Comparison of ENCODE assay signal across 12 cellular contexts in the genomic region with DNA sequence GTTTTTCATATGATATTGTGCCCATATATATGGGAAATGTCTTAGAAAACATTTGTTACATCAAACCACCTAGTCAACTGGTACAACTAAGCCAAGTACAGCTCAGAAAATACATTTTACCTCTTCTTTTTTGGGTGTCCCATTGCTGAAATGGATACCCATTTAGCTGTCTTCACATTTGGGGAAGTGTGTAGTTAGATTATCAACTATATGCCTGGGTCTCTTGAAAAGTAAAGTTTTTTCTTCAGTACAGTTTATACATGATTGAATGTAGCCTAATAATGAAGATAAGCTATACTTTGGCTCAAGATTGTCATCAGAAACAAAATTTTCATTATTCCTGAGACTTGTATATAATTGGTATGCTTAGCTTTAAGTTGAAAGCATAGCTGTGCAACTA. TPM values are rescaled to one million over a fixed set of nuclear protein-coding genes. Genes with fewer than 3 reads are reported as not detected.
DNase-seq lines count a peak whose midpoint lies in the region; ATAC-seq, FAIRE-seq and TF ChIP-seq lines count a peak whose summit lies in the region.
"Had no signal": no experiment of that assay in that cellular context is flagged by ENCODE, and none has a peak within 500 bp of the region (broad histone marks: within the 10 kb centered on the region; RNA-seq: fewer than 3 reads in every experiment).

No MANE protein-coding gene starts in this region.

- no peak overlapping the region for H3K27ac ChIP-seq in GM12878 (ENCODE audit: control insufficient read depth, insufficient read depth)
- no peak overlapping the region for H3K27ac ChIP-seq in neural progenitor cell
- no peak overlapping the region for H3K27ac ChIP-seq in gastrocnemius medialis

- H3K9me3 Mint-ChIP-seq in activated CD4-positive, alpha-beta T cell treated with anti-CD3 and anti-CD28 coated beads, Interleukin-2, amount 10 ng/mL, durations not matched to agents 24 days and 14 days, result no peaks in the 10 kb centered on the region
- no peaks in the 10 kb centered on the region for H3K9me3 Mint-ChIP-seq in neural progenitor cell

- intact Hi-C loops in activated CD4-positive, alpha-beta T cell treated with anti-CD3 and anti-CD28 coated beads, Interleukin-2, amount 10 ng/mL, durations not matched to agents 24 days and 14 days (cut with micrococcal nuclease), result no loop called here
- intact Hi-C loops in GM12878 (cut with micrococcal nuclease; ENCODE audit: unreplicated experiment) (no loop called here), gastrocnemius medialis (cut with DNase I; ENCODE audit: low total_unique reads) (no loop called here)

- RAD21 ChIA-PET in GM12878 (lab: Charles Lee; ENCODE audit: unreplicated experiment), result interaction anchor here (0.7 to 1.1 kb wide), 3 partner anchors 9 to 87 kb away, joined by 3 to 6 read pairs (median 3); no protein-coding TSS in a partner anchor

- no peak for TF ChIP-seq EP300 in GM12878 (IDR thresholded peaks at IDR 0.05; ENCODE audit: borderline replicate concordance in 1 of 2, control insufficient read depth in 1 of 2, low read depth in 2 of 2, low read length in 2 of 2)

- H3K27me3 ChIP-seq in GM12878 (replicated peaks in 1 of 2; ENCODE audit: control insufficient read depth in 2 of 2, insufficient read depth in 2 of 2, low read length in 1 of 2) (no peaks in the 10 kb centered on the region), neural progenitor cell (no peaks in the 10 kb centered on the region), gastrocnemius medialis (no peaks in the 10 kb centered on the region)

- H3K27me3 Mint-ChIP-seq in activated CD4-positive, alpha-beta T cell treated with anti-CD3 and anti-CD28 coated beads, Interleukin-2, amount 10 ng/mL, durations not matched to agents 24 days and 14 days, result no peaks in the 10 kb centered on the region
- H3K27me3 Mint-ChIP-seq in neural progenitor cell (ENCODE audit: insufficient read depth, low read depth), result no peaks in the 10 kb centered on the region

- SMC1A ChIA-PET in GM12878 (lab: Charles Lee; ENCODE audit: uncharacterized antibody, unreplicated experiment), result interaction anchor here (0.9 to 2.5 kb wide), 6 partner anchors 9 to 216 kb away, joined by 3 to 12 read pairs (median 4); partner anchors contain the start of genes CLSPN and TRAPPC3

- POLR2A ChIA-PET in GM12878 (lab: Charles Lee), result interaction anchor here (0.5 to 1.3 kb wide), 6 partner anchors 11 to 90 kb away, joined by 3 to 7 read pairs (median 3); partner anchors contain the start of gene AGO1

- no peak overlapping the region for H3K9ac ChIP-seq in GM12878 (ENCODE audit: control insufficient read depth, insufficient read depth, low read length)
- no peak overlapping the region for H3K9ac ChIP-seq in neural progenitor cell

- H3K4me2 ChIP-seq in GM12878 (ENCODE audit: control insufficient read depth, insufficient read depth) (peak overlapping the region; percentile 97; the same call in 1 of the 2 replicates), neural progenitor cell (peak overlapping the region; percentile 79)

- no TSS peak for BruUV-seq in GM12878 (replicated peaks; lab: Mats Ljungman, UMichigan)

- ATAC-seq in GM12878, result no peak
- no peak for ATAC-seq in gastrocnemius medialis
- no peak for ATAC-seq in GM18519 (IDR thresholded peaks at IDR 0.05; ENCODE audit: low FRiP score, unreplicated experiment)

- H3K27ac Mint-ChIP-seq in activated CD4-positive, alpha-beta T cell treated with anti-CD3 and anti-CD28 coated beads, Interleukin-2, amount 10 ng/mL, durations not matched to agents 24 days and 14 days, result no peak overlapping the region
- no peak overlapping the region for H3K27ac Mint-ChIP-seq in neural progenitor cell

- CTCF ChIA-PET in GM12878 (lab: Yijun Ruan, JAX), result interaction anchor here (0.7 to 1.3 kb wide), 5 partner anchors 10 to 93 kb away, joined by 3 to 4 read pairs (median 3); no protein-coding TSS in a partner anchor

- H3K79me2 ChIP-seq in GM12878 (ENCODE audit: control insufficient read depth, insufficient read depth, low read length) (peaks cover 53% of the 10 kb centered on the region), neural progenitor cell (ENCODE audit: low read depth) (peaks cover 67% of the 10 kb centered on the region)

- H3K4me3 ChIP-seq in GM12878 (peak overlapping the region; percentile 97; the same call in 1 of the 2 replicates), neural progenitor cell (peak overlapping the region; percentile 94), gastrocnemius medialis (no peak overlapping the region)

- FAIRE-seq in GM12878 (lab: Jason Lieb, UNC), result no peak
- FAIRE-seq: frontal cortex had no signal

- TF ChIP-seq POLR2A in GM12878 (IDR thresholded peaks at IDR 0.05; ENCODE audit: low read depth, low read length), result no peak
- TF ChIP-seq POLR2A in gastrocnemius medialis (IDR thresholded peaks at IDR 0.05), result no peak

- H4K20me1 ChIP-seq in GM12878 (ENCODE audit: control insufficient read depth, insufficient read depth) (no peaks in the 10 kb centered on the region), neural progenitor cell (ENCODE audit: low read depth) (peaks cover 25% of the 10 kb centered on the region)

- H3K4me1 ChIP-seq in GM12878 (ENCODE audit: control insufficient read depth, insufficient read depth, low read length), result peaks cover 8% of the 10 kb centered on the region
- peaks cover 21% of the 10 kb centered on the region for H3K4me1 ChIP-seq in neural progenitor cell
- peaks cover 23 to 24% of the 10 kb centered on the region in 2 donors for H3K4me1 ChIP-seq in gastrocnemius medialis

- H2AFZ ChIP-seq in GM12878 (ENCODE audit: control insufficient read depth, low read depth, low read length) (no peak overlapping the region), neural progenitor cell (replicated peaks) (no peak overlapping the region)

- no peak for TF ChIP-seq CTCF in GM12878 (IDR thresholded peaks at IDR 0.05 in 2 of 3, conservative IDR thresholded peaks at IDR 0.05 in 1 of 3; ENCODE audit: control insufficient read depth in 2 of 3, extremely low read depth in 1 of 3, insufficient read depth in 1 of 3, low read depth in 3 of 3, low read length in 3 of 3)
- no peak for TF ChIP-seq CTCF in neural progenitor cell (IDR thresholded peaks at IDR 0.05)
- TF ChIP-seq CTCF in gastrocnemius medialis (IDR thresholded peaks at IDR 0.05 in 4 of 5, conservative IDR thresholded peaks at IDR 0.05 in 1 of 5), result no peak

- H3K36me3 ChIP-seq in GM12878 (ENCODE audit: control insufficient read depth in 2 of 2, insufficient read depth in 2 of 2, low read length in 1 of 2) (no peaks in the 10 kb centered on the region), neural progenitor cell (no peaks in the 10 kb centered on the region), gastrocnemius medialis (no peaks in the 10 kb centered on the region)

- peaks cover 2% of the 10 kb centered on the region for H3K36me3 Mint-ChIP-seq in activated CD4-positive, alpha-beta T cell treated with anti-CD3 and anti-CD28 coated beads, Interleukin-2, amount 10 ng/mL, durations not matched to agents 24 days and 14 days (ENCODE audit: low read depth)
- no peaks in the 10 kb centered on the region for H3K36me3 Mint-ChIP-seq in neural progenitor cell

- no peak for DNase-seq in activated CD4-positive, alpha-beta T cell treated with anti-CD3 and anti-CD28 coated beads, Interleukin-2, amount 10 ng/mL, durations not matched to agents 24 days and 14 days
- no peak for DNase-seq in activated CD4-positive, alpha-beta T cell treated with anti-CD3 and anti-CD28 coated beads, Interleukin-2, amount 50 U/mL, for 48 hours
- DNase-seq in NAMALWA (ENCODE audit: low spot score), result peak; percentile 20
- no peak for DNase-seq in GM12878 (ENCODE audit: low read depth, low spot score)
- DNase-seq in neural progenitor cell (ENCODE audit: low spot score), result no peak
- no peak for DNase-seq in gastrocnemius medialis
- DNase-seq in ureter (ENCODE audit: low spot score), result no peak
- DNase-seq: activated CD8-positive, alpha-beta memory T cell treated with anti-CD3 and anti-CD28 coated beads, Interleukin-2, amount 50 U/mL, for 48 hours; NCI-H1105; retina had no signal

- H3K9me3 ChIP-seq in GM12878 (replicated peaks; ENCODE audit: control insufficient read depth, insufficient read depth, low read length), result no peaks in the 10 kb centered on the region
- H3K9me3 ChIP-seq in neural progenitor cell (ENCODE audit: low read depth), result no peaks in the 10 kb centered on the region
- no peaks in the 10 kb centered on the region for H3K9me3 ChIP-seq in gastrocnemius medialis

- peak overlapping the region; percentile 33 for H3K4me3 Mint-ChIP-seq in activated CD4-positive, alpha-beta T cell treated with anti-CD3 and anti-CD28 coated beads, Interleukin-2, amount 10 ng/mL, durations not matched to agents 24 days and 14 days
- peak overlapping the region; percentile 96 for H3K4me3 Mint-ChIP-seq in neural progenitor cell

- peaks cover 22% of the 10 kb centered on the region for H3K4me1 Mint-ChIP-seq in activated CD4-positive, alpha-beta T cell treated with anti-CD3 and anti-CD28 coated beads, Interleukin-2, amount 10 ng/mL, durations not matched to agents 24 days and 14 days
- H3K4me1 Mint-ChIP-seq in neural progenitor cell, result peaks cover 43% of the 10 kb centered on the region

- no peak for TF ChIP-seq RAD21 in GM12878 (IDR thresholded peaks at IDR 0.05; ENCODE audit: insufficient read depth, low read depth, low read length)

- in situ Hi-C loops in GM12878 (cut with MboI), result no loop called here
- in situ Hi-C loops in gastrocnemius medialis (cut with MboI; ENCODE audit: low sequenced_read_pairs in 4 of 4), result no loop called here

- H3F3A ChIP-seq in neural progenitor cell (ENCODE audit: low read depth), result peaks cover 34% of the 10 kb centered on the region

RNA-seq across cellular contexts. Expression of gene AGO3, which starts 2.0 kb away (rescaled TPM):
- total RNA-seq in activated CD4-positive, alpha-beta T cell treated with anti-CD3 and anti-CD28 coated beads, Interleukin-2, amount 10 ng/mL, durations not matched to agents 24 days and 14 days, result 25.9 and 32.1 TPM in 2 replicates
- total RNA-seq in GM12878 (2013; cell fraction: nucleolus; rRNA removed), result 90.9 and 91.0 TPM in 2 replicates
- 8.5 and 11.5 TPM in 2 replicates for total RNA-seq in GM12878 (2014; rRNA removed)
- 10.0 and 11.8 TPM in 2 replicates for total RNA-seq in GM12878 (2014; rRNA removed; fragmentation: Illumina TruSeq; extraction: Trizol)
- total RNA-seq in GM12878 (2021), result 16.1 and 17.6 TPM in 2 replicates
- 9.6 TPM for polyA plus RNA-seq in GM12878 (2011; ENCODE audit: low read depth)
- polyA plus RNA-seq in GM12878 (2011; rRNA removed), result 26.7 and 35.2 TPM in 2 replicates
- polyA plus RNA-seq in GM12878 (2011; cell fraction: cytosol; rRNA removed), result 18.6 and 23.9 TPM in 2 replicates
- 30.5 and 30.8 TPM in 2 replicates for polyA plus RNA-seq in GM12878 (2011; cell fraction: nucleus; rRNA removed)
- 5.8 and 8.9 TPM in 2 replicates for polyA plus RNA-seq in GM12878 (2012)
- polyA plus RNA-seq in GM12878 (2014; fragmentation: Illumina TruSeq; extraction: Trizol), result 11.6 and 12.3 TPM in 2 replicates
- polyA plus RNA-seq in GM12878 (2014; fragmentation: Nextera tagmentation; extraction: Ambion mirVana), result 1 to 10 TPM; 3.9 to 4.2 TPM
- 10.3 and 12.8 TPM in 2 replicates for polyA plus RNA-seq in GM12878 (2014; rRNA removed)
- 10 to 100 TPM; 17.2 to 18.6 TPM for polyA plus RNA-seq in GM12878 (2016; fragmentation: Nextera tagmentation; extraction: Ambion mirVana)
- polyA minus RNA-seq in GM12878 (2011; rRNA and poly(A)+ RNA removed), result 44.2 and 61.5 TPM in 2 replicates
- 8.6 and 17.7 TPM in 2 replicates for polyA minus RNA-seq in GM12878 (2011; cell fraction: cytosol; rRNA and poly(A)+ RNA removed)
- polyA minus RNA-seq in GM12878 (2011; cell fraction: nucleus; rRNA and poly(A)+ RNA removed), result 23.8 and 38.1 TPM in 2 replicates
- total RNA-seq in neural progenitor cell (ENCODE audit: low replicate concordance), result 28.2 and 45.2 TPM in 2 replicates
- 10 to 100 TPM; 12.8 to 18.8 (median 13.6) TPM for total RNA-seq in gastrocnemius medialis
- total RNA-seq in ureter, result 41.8 TPM

RNA-seq across cellular contexts. Expression of gene AGO1, which starts 49.9 kb away (rescaled TPM):
- total RNA-seq in activated CD4-positive, alpha-beta T cell treated with anti-CD3 and anti-CD28 coated beads, Interleukin-2, amount 10 ng/mL, durations not matched to agents 24 days and 14 days, result 38.6 and 39.1 TPM in 2 replicates
- total RNA-seq in GM12878 (2013; cell fraction: nucleolus; rRNA removed), result 30.6 and 31.0 TPM in 2 replicates
- total RNA-seq in GM12878 (2014; rRNA removed), result 7.0 and 7.8 TPM in 2 replicates
- total RNA-seq in GM12878 (2014; rRNA removed; fragmentation: Illumina TruSeq; extraction: Trizol), result 7.8 TPM in 2 replicates
- total RNA-seq in GM12878 (2021), result 24.0 and 24.2 TPM in 2 replicates
- polyA plus RNA-seq in GM12878 (2011; ENCODE audit: low read depth), result 6.3 TPM
- 8.2 and 14.5 TPM in 2 replicates for polyA plus RNA-seq in GM12878 (2011; rRNA removed)
- 17.2 and 18.7 TPM in 2 replicates for polyA plus RNA-seq in GM12878 (2011; cell fraction: cytosol; rRNA removed)
- polyA plus RNA-seq in GM12878 (2011; cell fraction: nucleus; rRNA removed), result 18.9 and 20.4 TPM in 2 replicates
- polyA plus RNA-seq in GM12878 (2012), result 8.1 and 9.4 TPM in 2 replicates
- 9.7 and 11.8 TPM in 2 replicates for polyA plus RNA-seq in GM12878 (2014; fragmentation: Illumina TruSeq; extraction: Trizol)
- 1 to 10 TPM; 1.8 to 3.3 TPM for polyA plus RNA-seq in GM12878 (2014; fragmentation: Nextera tagmentation; extraction: Ambion mirVana)
- polyA plus RNA-seq in GM12878 (2014; rRNA removed), result 9.8 and 10.2 TPM in 2 replicates
- polyA plus RNA-seq in GM12878 (2016; fragmentation: Nextera tagmentation; extraction: Ambion mirVana), result 1 to 10 TPM; 7.7 to 8.4 TPM
- polyA minus RNA-seq in GM12878 (2011; rRNA and poly(A)+ RNA removed), result 36.6 and 47.7 TPM in 2 replicates
- 15.0 and 21.2 TPM in 2 replicates for polyA minus RNA-seq in GM12878 (2011; cell fraction: cytosol; rRNA and poly(A)+ RNA removed)
- 7.6 and 12.0 TPM in 2 replicates for polyA minus RNA-seq in GM12878 (2011; cell fraction: nucleus; rRNA and poly(A)+ RNA removed)
- 24.1 and 33.8 TPM in 2 replicates for total RNA-seq in neural progenitor cell (ENCODE audit: low replicate concordance)
- 10 to 100 TPM; 11.2 to 12.6 (median 12.4) TPM for total RNA-seq in gastrocnemius medialis
- total RNA-seq in ureter, result 28.2 TPM

Comparison
In these comparisons a context has a peak if more than half of its experiments do, and no peak if none do; other contexts are left out.
1. H3K4me3 ChIP-seq: peak in GM12878 (single experiment) and neural progenitor cell (single experiment); none in gastrocnemius medialis (0 of 4).